20 cellular contexts compared by ENCODE assay signal in the genomic region with DNA sequence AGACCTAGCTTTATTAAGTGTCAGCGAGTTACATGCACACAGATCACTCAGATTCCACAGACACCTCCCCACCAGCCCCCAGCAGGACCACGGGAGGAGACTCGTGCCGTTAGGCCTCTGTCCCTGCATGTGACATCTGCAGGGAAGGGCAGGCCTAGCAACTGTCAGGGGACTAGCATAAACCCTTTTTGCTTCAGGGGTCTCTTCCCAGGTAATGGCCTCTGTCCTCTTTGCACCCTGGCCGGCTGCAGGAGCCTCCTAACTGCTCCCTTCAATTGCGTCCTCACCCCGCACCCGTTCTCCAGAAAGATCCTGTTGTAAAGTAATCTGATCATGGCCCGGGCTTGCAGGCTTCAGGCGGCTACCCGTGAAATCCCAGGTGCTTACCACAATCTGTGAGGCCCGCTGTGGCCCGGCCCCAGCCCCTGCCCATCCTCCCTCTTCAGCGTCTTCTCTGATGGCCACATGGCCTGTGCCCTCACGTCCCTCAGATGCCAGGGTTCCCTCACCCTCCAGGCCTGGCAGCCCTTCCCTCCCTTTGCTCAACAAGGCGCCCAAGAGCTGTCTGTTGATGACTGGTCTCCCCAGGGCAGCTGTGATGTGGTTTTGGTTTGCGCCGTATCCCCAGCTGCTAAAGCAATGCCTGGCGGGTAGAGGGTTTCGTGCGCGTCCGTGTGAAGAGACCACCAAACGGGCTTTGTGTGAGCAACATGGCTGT. TPM values are rescaled to one million over a fixed set of nuclear protein-coding genes. Genes with fewer than 3 reads are reported as not detected.
DNase-seq lines count a peak whose midpoint lies in the region; ATAC-seq, FAIRE-seq and TF ChIP-seq lines count a peak whose summit lies in the region.
"Had no signal": no experiment of that assay in that cellular context is flagged by ENCODE, and none has a peak within 500 bp of the region (broad histone marks: within the 10 kb centered on the region; RNA-seq: fewer than 3 reads in every experiment).

No MANE protein-coding gene starts in this region.

- FAIRE-seq in frontal cortex (lab: Jason Lieb, UNC), result no peak

- no peak overlapping the region for H2AFZ ChIP-seq in SK-N-SH (ENCODE audit: low read depth)

- H3K27me3 Mint-ChIP-seq in activated CD4-positive, alpha-beta memory T cell treated with anti-CD3 and anti-CD28 coated beads, Interleukin-2, amount 10 ng/mL, durations not matched to agents 7 days and 5 days, result no peaks in the 10 kb centered on the region
- no peaks in the 10 kb centered on the region for H3K27me3 Mint-ChIP-seq in activated CD4-positive, alpha-beta memory T cell treated with anti-CD3 and anti-CD28 coated beads for 36 hours
- H3K27me3 Mint-ChIP-seq in glutamatergic neuron (ENCODE audit: unreplicated experiment), result peaks cover 3% of the 10 kb centered on the region
- H3K27me3 Mint-ChIP-seq: activated CD8-positive, alpha-beta T cell treated with anti-CD3 and anti-CD28 coated beads for 36 hours; naive thymus-derived CD4-positive, alpha-beta T cell had no signal

- no peaks in the 10 kb centered on the region for H3K27me3 ChIP-seq in Panc1 (ENCODE audit: control insufficient read depth, insufficient read depth, low read length)
- H3K27me3 ChIP-seq in SK-N-SH (ENCODE audit: insufficient read depth), result no peaks in the 10 kb centered on the region
- H3K27me3 ChIP-seq: cardiac muscle cell, sigmoid colon had no signal

- POLR2A ChIA-PET in activated CD4-positive, alpha-beta memory T cell treated with anti-CD3 and anti-CD28 coated beads, Interleukin-2, amount 10 ng/mL, durations not matched to agents 7 days and 5 days (lab: Charles Lee), result interaction anchor here (1.0 to 1.3 kb wide), 3 partner anchors 32 to 36 kb away, joined by 3 to 4 read pairs (median 3); a partner anchor contains a TSS
- POLR2A ChIA-PET in activated CD4-positive, alpha-beta memory T cell treated with anti-CD3 and anti-CD28 coated beads for 36 hours (lab: Charles Lee), result no interaction called here
- POLR2A ChIA-PET in Panc1 (lab: Charles Lee) (no interaction called here), SK-N-SH (lab: Yijun Ruan, JAX) (no interaction called here)

- TF ChIP-seq RAD21 in SK-N-SH (IDR thresholded peaks at IDR 0.05; ENCODE audit: low read length), result no peak

- H3K4me1 Mint-ChIP-seq in activated CD4-positive, alpha-beta memory T cell treated with anti-CD3 and anti-CD28 coated beads, Interleukin-2, amount 10 ng/mL, durations not matched to agents 7 days and 5 days, result peaks cover 29% of the 10 kb centered on the region
- peaks cover 18% of the 10 kb centered on the region for H3K4me1 Mint-ChIP-seq in activated CD4-positive, alpha-beta memory T cell treated with anti-CD3 and anti-CD28 coated beads for 36 hours (ENCODE audit: low read depth)
- peaks cover 14% of the 10 kb centered on the region for H3K4me1 Mint-ChIP-seq in glutamatergic neuron (ENCODE audit: low read depth, unreplicated experiment)
- H3K4me1 Mint-ChIP-seq in stimulated activated effector memory CD8-positive, alpha-beta T cell treated with anti-CD3 and anti-CD28 coated beads, Interleukin-12 subunit alpha, Interleukin-12 subunit beta, amount 100 ng/mL, for 72 hours, result peaks cover 27% of the 10 kb centered on the region

- no peak overlapping the region for H3K4me3 Mint-ChIP-seq in activated CD4-positive, alpha-beta memory T cell treated with anti-CD3 and anti-CD28 coated beads, Interleukin-2, amount 10 ng/mL, durations not matched to agents 7 days and 5 days
- H3K4me3 Mint-ChIP-seq in activated CD4-positive, alpha-beta memory T cell treated with anti-CD3 and anti-CD28 coated beads for 36 hours, result no peak overlapping the region
- H3K4me3 Mint-ChIP-seq in glutamatergic neuron (ENCODE audit: unreplicated experiment), result peak overlapping the region; percentile 55
- H3K4me3 Mint-ChIP-seq in stimulated activated effector memory CD8-positive, alpha-beta T cell treated with anti-CD3 and anti-CD28 coated beads, Interleukin-12 subunit alpha, Interleukin-12 subunit beta, amount 100 ng/mL, for 72 hours, result no peak overlapping the region
- H3K4me3 Mint-ChIP-seq: activated CD8-positive, alpha-beta T cell treated with anti-CD3 and anti-CD28 coated beads for 36 hours; naive thymus-derived CD4-positive, alpha-beta T cell had no signal

- H3K9ac ChIP-seq in SK-N-SH, result no peak overlapping the region

- H3K9me3 Mint-ChIP-seq in activated CD4-positive, alpha-beta memory T cell treated with anti-CD3 and anti-CD28 coated beads, Interleukin-2, amount 10 ng/mL, durations not matched to agents 7 days and 5 days, result no peaks in the 10 kb centered on the region
- no peaks in the 10 kb centered on the region for H3K9me3 Mint-ChIP-seq in activated CD4-positive, alpha-beta memory T cell treated with anti-CD3 and anti-CD28 coated beads for 36 hours
- H3K9me3 Mint-ChIP-seq in glutamatergic neuron (ENCODE audit: unreplicated experiment), result peaks cover 5% of the 10 kb centered on the region
- no peaks in the 10 kb centered on the region for H3K9me3 Mint-ChIP-seq in stimulated activated effector memory CD8-positive, alpha-beta T cell treated with anti-CD3 and anti-CD28 coated beads, Interleukin-12 subunit alpha, Interleukin-12 subunit beta, amount 100 ng/mL, for 72 hours
- H3K9me3 Mint-ChIP-seq: activated CD8-positive, alpha-beta T cell treated with anti-CD3 and anti-CD28 coated beads for 36 hours; naive thymus-derived CD4-positive, alpha-beta T cell had no signal

- intact Hi-C loops in activated CD4-positive, alpha-beta memory T cell treated with anti-CD3 and anti-CD28 coated beads for 36 hours (cut with micrococcal nuclease), result no loop called here
- intact Hi-C loops in Panc1 (cut with micrococcal nuclease; ENCODE audit: unreplicated experiment), result no loop called here

- H3K4me1 ChIP-seq in Panc1 (ENCODE audit: control insufficient read depth, insufficient read depth, low read length), result no peaks in the 10 kb centered on the region
- peaks cover 0 to 2% of the 10 kb centered on the region in 2 experiments; a peak in 2 of 4 replicates for H3K4me1 ChIP-seq in SK-N-SH (ENCODE audit: control insufficient read depth in 1 of 2, insufficient read depth in 2 of 2, low read depth in 1 of 2, low read length in 1 of 2)
- H3K4me1 ChIP-seq: sigmoid colon had no signal

- CTCF ChIA-PET in activated CD4-positive, alpha-beta memory T cell treated with anti-CD3 and anti-CD28 coated beads, Interleukin-2, amount 10 ng/mL, durations not matched to agents 7 days and 5 days (lab: Charles Lee), result interaction anchor here (1.1 kb wide), 1 partner anchor 19 kb away, joined by 3 read pairs; no protein-coding TSS in a partner anchor
- CTCF ChIA-PET in activated CD4-positive, alpha-beta memory T cell treated with anti-CD3 and anti-CD28 coated beads for 36 hours (lab: Charles Lee), result no interaction called here
- CTCF ChIA-PET in Panc1 (lab: Charles Lee), result no interaction called here
- CTCF ChIA-PET in SK-N-SH (lab: Yijun Ruan, JAX), result interaction anchor here (0.8 kb wide), 1 partner anchor 47 kb away, joined by 5 read pairs; no protein-coding TSS in a partner anchor

- no peak for DNase-seq in activated CD4-positive, alpha-beta memory T cell treated with anti-CD3 and anti-CD28 coated beads, Interleukin-2, amount 10 ng/mL, durations not matched to agents 7 days and 5 days
- no peak for DNase-seq in activated CD4-positive, alpha-beta memory T cell treated with anti-CD3 and anti-CD28 coated beads for 36 hours
- DNase-seq in Panc1 (ENCODE audit: low read depth, low spot score) (no peak), glutamatergic neuron (no peak), SK-N-SH (no peak), frontal cortex (ENCODE audit: low spot score in 2 of 2) (no peak)
- no peak for DNase-seq in stimulated activated effector memory CD8-positive, alpha-beta T cell treated with anti-CD3 and anti-CD28 coated beads, Interleukin-12 subunit alpha, Interleukin-12 subunit beta, amount 100 ng/mL, for 72 hours (ENCODE audit: low spot score in 2 of 2)
- DNase-seq: activated CD8-positive, alpha-beta T cell treated with anti-CD3 and anti-CD28 coated beads for 36 hours; activated naive CD4-positive, alpha-beta T cell treated with Interleukin-2 at 50 U/mL for 16 hours; GOT3; KBM-7; left ventricle myocardium inferior; naive thymus-derived CD4-positive, alpha-beta T cell; NCI-H2029; NCI-H748 treated with DMSO at 0.1 percent for 48 hours; sigmoid colon had no signal

- no peak overlapping the region for H3K4me3 ChIP-seq in Panc1 (ENCODE audit: low read depth in 2 of 2, low read length in 2 of 2)
- no peak overlapping the region for H3K4me3 ChIP-seq in SK-N-SH (ENCODE audit: low read depth in 2 of 2, low read length in 1 of 2)
- H3K4me3 ChIP-seq: cardiac muscle cell, left ventricle myocardium inferior, sigmoid colon had no signal

- ATAC-seq in Panc1 (peak; percentile 58; the same call in 1 of the 2 replicates), GM21825 (IDR thresholded peaks at IDR 0.05; ENCODE audit: unreplicated experiment) (no peak)
- no peak for ATAC-seq in stimulated activated effector memory CD8-positive, alpha-beta T cell treated with anti-CD3 and anti-CD28 coated beads, Interleukin-12 subunit alpha, Interleukin-12 subunit beta, amount 100 ng/mL, for 72 hours
- ATAC-seq: activated CD8-positive, alpha-beta T cell treated with anti-CD3 and anti-CD28 coated beads for 36 hours; naive thymus-derived CD4-positive, alpha-beta T cell had no signal

- TF ChIP-seq CTCF in Panc1 (IDR thresholded peaks at IDR 0.05) (no peak), glutamatergic neuron (IDR thresholded peaks at IDR 0.05; ENCODE audit: partially characterized antibody, unreplicated experiment) (no peak), SK-N-SH (IDR thresholded peaks at IDR 0.05) (no peak)

- H3K27ac Mint-ChIP-seq in activated CD4-positive, alpha-beta memory T cell treated with anti-CD3 and anti-CD28 coated beads, Interleukin-2, amount 10 ng/mL, durations not matched to agents 7 days and 5 days, result peak overlapping the region; percentile 34
- no peak overlapping the region for H3K27ac Mint-ChIP-seq in activated CD4-positive, alpha-beta memory T cell treated with anti-CD3 and anti-CD28 coated beads for 36 hours
- H3K27ac Mint-ChIP-seq in glutamatergic neuron (ENCODE audit: unreplicated experiment), result peak overlapping the region; percentile 83
- H3K27ac Mint-ChIP-seq in stimulated activated effector memory CD8-positive, alpha-beta T cell treated with anti-CD3 and anti-CD28 coated beads, Interleukin-12 subunit alpha, Interleukin-12 subunit beta, amount 100 ng/mL, for 72 hours, result peak overlapping the region; percentile 32
- H3K27ac Mint-ChIP-seq: activated CD8-positive, alpha-beta T cell treated with anti-CD3 and anti-CD28 coated beads for 36 hours had no signal

- H4K20me1 ChIP-seq in SK-N-SH (ENCODE audit: insufficient read depth), result peaks cover 41% of the 10 kb centered on the region; the same call in 1 of the 2 replicates

- no peak overlapping the region for H3K4me2 ChIP-seq in SK-N-SH

- BruUV-seq in Panc1 (replicated peaks; lab: Mats Ljungman, UMichigan), result no TSS peak

- H3F3A ChIP-seq in SK-N-SH (replicated peaks; ENCODE audit: insufficient read depth), result no peaks in the 10 kb centered on the region

- H3K27ac ChIP-seq in Panc1 (ENCODE audit: low read length) (no peak overlapping the region), SK-N-SH (ENCODE audit: low read depth in 2 of 2, low read length in 1 of 2) (no peak overlapping the region)
- H3K27ac ChIP-seq: cardiac muscle cell, epithelial cell of prostate, left ventricle myocardium inferior, sigmoid colon had no signal

- in situ Hi-C loops in Panc1 (cut with HindIII; ENCODE audit: low pct_unique_long_range_greater_than_20kb, low sequenced_read_pairs), result no loop called here

- H3K79me2 ChIP-seq in SK-N-SH (ENCODE audit: insufficient read depth), result peaks cover 60% of the 10 kb centered on the region

- WGBS in SK-N-SH (ENCODE audit: low lambda C conversion rate), result 88% methylated on average over 23 of the region's 24 CpGs

- no peaks in the 10 kb centered on the region for H3K9me2 ChIP-seq in SK-N-SH

- no peak for TF ChIP-seq EP300 in SK-N-SH (IDR thresholded peaks at IDR 0.05; ENCODE audit: borderline replicate concordance in 1 of 2, low read depth in 1 of 2, low read length in 1 of 2)

- peaks cover 55% of the 10 kb centered on the region for H3K36me3 Mint-ChIP-seq in activated CD4-positive, alpha-beta memory T cell treated with anti-CD3 and anti-CD28 coated beads, Interleukin-2, amount 10 ng/mL, durations not matched to agents 7 days and 5 days (ENCODE audit: low read depth)
- H3K36me3 Mint-ChIP-seq in activated CD4-positive, alpha-beta memory T cell treated with anti-CD3 and anti-CD28 coated beads for 36 hours, result peaks cover 40% of the 10 kb centered on the region
- no peaks in the 10 kb centered on the region for H3K36me3 Mint-ChIP-seq in glutamatergic neuron (ENCODE audit: unreplicated experiment)
- H3K36me3 Mint-ChIP-seq in stimulated activated effector memory CD8-positive, alpha-beta T cell treated with anti-CD3 and anti-CD28 coated beads, Interleukin-12 subunit alpha, Interleukin-12 subunit beta, amount 100 ng/mL, for 72 hours, result peaks cover 54% of the 10 kb centered on the region

- H3K36me3 ChIP-seq in Panc1 (ENCODE audit: control insufficient read depth, insufficient read depth, low read length) (peaks cover 17% of the 10 kb centered on the region), SK-N-SH (replicated peaks in 1 of 2; ENCODE audit: control insufficient read depth in 1 of 2, insufficient read depth in 2 of 2, low read length in 1 of 2) (peaks cover 37 to 42% of the 10 kb centered on the region in 2 experiments)

- H3K9me3 ChIP-seq in Panc1 (ENCODE audit: control insufficient read depth, insufficient read depth, low read depth, low read length), result no peaks in the 10 kb centered on the region
- no peaks in the 10 kb centered on the region for H3K9me3 ChIP-seq in SK-N-SH
- H3K9me3 ChIP-seq: left ventricle myocardium inferior, sigmoid colon had no signal

RNA-seq across cellular contexts. Expression of a gene that starts 34.9 kb away (rescaled TPM):
- total RNA-seq in activated CD4-positive, alpha-beta memory T cell treated with anti-CD3 and anti-CD28 coated beads, Interleukin-2, amount 10 ng/mL, durations not matched to agents 7 days and 5 days, result 10 to 100 TPM; 41.7 to 41.8 TPM
- 10 to 100 TPM; 34.0 to 36.0 TPM for total RNA-seq in activated CD4-positive, alpha-beta memory T cell treated with anti-CD3 and anti-CD28 coated beads for 36 hours
- total RNA-seq in Panc1 (2021; ENCODE audit: unreplicated experiment), result 58.4 TPM
- polyA plus RNA-seq in Panc1 (2012; ENCODE audit: insufficient read length), result 39.5 TPM
- total RNA-seq in glutamatergic neuron (ENCODE audit: unreplicated experiment), result 23.2 TPM
- polyA plus RNA-seq in SK-N-SH (2012; rRNA removed), result 24.3 and 27.6 TPM in 2 replicates
- 23.4 and 28.8 TPM in 2 replicates for polyA plus RNA-seq in SK-N-SH (2012; cell fraction: cytosol; rRNA removed)
- 47.6 and 49.7 TPM in 2 replicates for polyA plus RNA-seq in SK-N-SH (2012; cell fraction: nucleus; rRNA removed)
- 6.5 TPM for total RNA-seq in frontal cortex

RNA-seq across cellular contexts. Expression of a gene that starts 35.1 kb away (rescaled TPM):
- 10 to 100 TPM; 12.2 to 12.6 TPM for total RNA-seq in activated CD4-positive, alpha-beta memory T cell treated with anti-CD3 and anti-CD28 coated beads, Interleukin-2, amount 10 ng/mL, durations not matched to agents 7 days and 5 days
- total RNA-seq in activated CD4-positive, alpha-beta memory T cell treated with anti-CD3 and anti-CD28 coated beads for 36 hours, result 10 to 100 TPM; 16.0 TPM
- 12.4 TPM for total RNA-seq in Panc1 (2021; ENCODE audit: unreplicated experiment)
- 9.1 TPM for polyA plus RNA-seq in Panc1 (2012; ENCODE audit: insufficient read length)
- 7.3 TPM for total RNA-seq in glutamatergic neuron (ENCODE audit: unreplicated experiment)
- 13.2 and 18.2 TPM in 2 replicates for polyA plus RNA-seq in SK-N-SH (2012; rRNA removed)
- polyA plus RNA-seq in SK-N-SH (2012; cell fraction: cytosol; rRNA removed), result 16.1 and 16.8 TPM in 2 replicates
- 15.9 and 16.9 TPM in 2 replicates for polyA plus RNA-seq in SK-N-SH (2012; cell fraction: nucleus; rRNA removed)
- 5.7 TPM for total RNA-seq in frontal cortex

RNA-seq across cellular contexts. Expression of a gene that starts 36.3 kb away (rescaled TPM):
- total RNA-seq in activated CD4-positive, alpha-beta memory T cell treated with anti-CD3 and anti-CD28 coated beads, Interleukin-2, amount 10 ng/mL, durations not matched to agents 7 days and 5 days, result 100 to 1,000 TPM; 168 to 179 TPM
- total RNA-seq in activated CD4-positive, alpha-beta memory T cell treated with anti-CD3 and anti-CD28 coated beads for 36 hours, result 10 to 100 TPM; 64.9 to 73.1 TPM
- 158 TPM for total RNA-seq in Panc1 (2021; ENCODE audit: unreplicated experiment)
- polyA plus RNA-seq in Panc1 (2012; ENCODE audit: insufficient read length), result 262 TPM
- total RNA-seq in glutamatergic neuron (ENCODE audit: unreplicated experiment), result 180 TPM
- polyA plus RNA-seq in SK-N-SH (2012; rRNA removed), result 60.6 and 93.6 TPM in 2 replicates
- 41.7 and 53.3 TPM in 2 replicates for polyA plus RNA-seq in SK-N-SH (2012; cell fraction: cytosol; rRNA removed)
- 56.6 and 82.5 TPM in 2 replicates for polyA plus RNA-seq in SK-N-SH (2012; cell fraction: nucleus; rRNA removed)
- total RNA-seq in frontal cortex, result 141 TPM

RNA-seq across cellular contexts. Expression of a gene that starts 49.6 kb away (rescaled TPM):
- not detected for total RNA-seq in activated CD4-positive, alpha-beta memory T cell treated with anti-CD3 and anti-CD28 coated beads, Interleukin-2, amount 10 ng/mL, durations not matched to agents 7 days and 5 days
- total RNA-seq in activated CD4-positive, alpha-beta memory T cell treated with anti-CD3 and anti-CD28 coated beads for 36 hours, result not detected
- total RNA-seq in Panc1 (2021; ENCODE audit: unreplicated experiment), result not detected
- polyA plus RNA-seq in Panc1 (2012; ENCODE audit: insufficient read length), result not detected
- not detected for total RNA-seq in glutamatergic neuron (ENCODE audit: unreplicated experiment)
- not detected in 2 replicates for polyA plus RNA-seq in SK-N-SH (2012; rRNA removed)
- not detected in 2 replicates for polyA plus RNA-seq in SK-N-SH (2012; cell fraction: cytosol; rRNA removed)
- polyA plus RNA-seq in SK-N-SH (2012; cell fraction: nucleus; rRNA removed), result not detected in 2 replicates
- not detected for total RNA-seq in frontal cortex
- total RNA-seq: A172; activated CD8-positive, alpha-beta T cell treated with anti-CD3 and anti-CD28 coated beads for 36 hours; cardiac muscle cell; left ventricle myocardium inferior; naive thymus-derived CD4-positive, alpha-beta T cell; sigmoid colon had no signal
- polyA plus RNA-seq: naive thymus-derived CD4-positive, alpha-beta T cell; sigmoid colon had no signal

Comparison
In these comparisons a context has a peak if more than half of its experiments do, and no peak if none do; other contexts are left out.
1. CTCF ChIA-PET loops: an anchor here in activated CD4-positive, alpha-beta memory T cell treated with anti-CD3 and anti-CD28 coated beads, Interleukin-2, amount 10 ng/mL, durations not matched to agents 7 days and 5 days (1.1 kb wide) and SK-N-SH (0.8 kb wide); none called in activated CD4-positive, alpha-beta memory T cell treated with anti-CD3 and anti-CD28 coated beads for 36 hours and Panc1.